In the genomic region with DNA sequence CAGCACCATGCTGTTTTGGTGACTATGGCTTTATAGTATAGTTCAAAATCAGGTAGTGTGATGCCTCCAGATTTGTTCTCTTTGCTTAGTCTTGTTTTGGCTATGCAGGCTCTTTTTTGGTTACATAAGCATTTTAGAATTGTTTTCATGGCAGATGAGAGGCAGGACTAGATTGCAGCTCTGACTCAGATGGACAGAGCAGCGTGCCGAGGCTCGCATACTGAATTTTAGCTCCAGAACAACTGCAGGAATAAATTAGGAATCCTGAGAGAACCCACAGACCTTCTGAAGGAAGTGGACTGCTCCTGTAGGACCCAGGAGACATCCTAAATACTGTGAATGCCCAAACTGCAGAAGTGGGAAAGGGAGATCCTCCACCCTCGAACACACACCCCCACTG, we compare ENCODE assay signal across 29 cellular contexts.
"Had no signal": no experiment of that assay in that cellular context is flagged by ENCODE, and none has a peak within 500 bp of the region (broad histone marks: within the 10 kb centered on the region; RNA-seq: fewer than 3 reads in every experiment).

No MANE protein-coding gene starts in this region.

- H3K4me1 ChIP-seq: ascending aorta had no signal

- H3K9me3 ChIP-seq: ascending aorta had no signal

- DNase-seq: activated B cell treated with CpG ODN at 0.5 μM for 24 hours; activated CD4-positive, alpha-beta memory T cell treated with anti-CD3 and anti-CD28 coated beads for 36 hours; activated CD4-positive, alpha-beta T cell treated with anti-CD3 and anti-CD28 coated beads for 4 hours; activated CD4-positive, alpha-beta T cell treated with anti-CD3 and anti-CD28 coated beads, Interleukin-2, amount 10 ng/mL, durations not matched to agents 24 days and 14 days; activated CD4-positive, alpha-beta T cell treated with anti-CD3 and anti-CD28 coated beads, Interleukin-2, amount 50 U/mL, for 1 hour; activated CD4-positive, alpha-beta T cell treated with anti-CD3 and anti-CD28 coated beads, Interleukin-2, amount 50 U/mL, for 4 hours; activated CD4-positive, CD25-positive, alpha-beta regulatory T cell treated with anti-CD3 and anti-CD28 coated beads, Interleukin-2, amount 50 U/mL, for 72 hours; activated CD8-positive, alpha-beta memory T cell treated with anti-CD3 and anti-CD28 coated beads, Interleukin-2, amount 50 U/mL, for 4 hours; activated CD8-positive, alpha-beta T cell treated with anti-CD3 and anti-CD28 coated beads for 36 hours; activated effector memory CD4-positive, alpha-beta T cell treated with Interleukin-2 at 50 U/mL for 16 hours; activated gamma-delta T cell; activated naive CD4-positive, alpha-beta T cell treated with anti-CD3 and anti-CD28 coated beads, Interleukin-2, amount 10 ng/mL, durations not matched to agents 7 days and 5 days; activated naive CD4-positive, alpha-beta T cell treated with Interleukin-2 at 50 U/mL for 16 hours; activated naive CD8-positive, alpha-beta T cell treated with anti-CD3 and anti-CD28 coated beads, Interleukin-2, amount 10 ng/mL, durations not matched to agents 7 days and 5 days; activated naive CD8-positive, alpha-beta T cell treated with anti-CD3 and anti-CD28 coated beads, Interleukin-2, amount 50 U/mL, for 24 hours; activated T-cell treated with anti-CD3 and anti-CD28 coated beads for 4 hours; activated T-cell treated with anti-CD3 and anti-CD28 coated beads, Interleukin-2, amount 50 U/mL, for 1 hour; activated T-cell treated with anti-CD3 and anti-CD28 coated beads, Interleukin-2, amount 50 U/mL, for 4 hours; amygdala; anterior cingulate cortex; caudate nucleus; cerebellar nuclear complex; T-helper 1 cell; T-helper 2 cell; T-helper 9 cell had no signal

- ATAC-seq: activated CD8-positive, alpha-beta T cell treated with anti-CD3 and anti-CD28 coated beads for 36 hours; activated naive CD8-positive, alpha-beta T cell treated with anti-CD3 and anti-CD28 coated beads, Interleukin-2, amount 50 U/mL, for 24 hours; activated T-cell treated with anti-CD3 and anti-CD28 coated beads, Interleukin-2, amount 50 U/mL, for 4 hours had no signal

- H3K4me3 ChIP-seq: ascending aorta, cardiac muscle cell had no signal

- H3K27ac ChIP-seq: ascending aorta, cardiac muscle cell, VCaP had no signal

- FAIRE-seq: TTC549 had no signal

- H3K36me3 ChIP-seq: ascending aorta, cardiac muscle cell had no signal

- H3K27me3 ChIP-seq: ascending aorta, cardiac muscle cell had no signal
